ENCODE assay signal across 8 cellular contexts in genomic region chr13:95676100-95676774, GRCh38. TPM values are rescaled to one million over a fixed set of nuclear protein-coding genes. Genes with fewer than 3 reads are reported as not detected.
DNase-seq lines count a peak whose midpoint lies in the region; ATAC-seq and TF ChIP-seq lines count a peak whose summit lies in the region.

No MANE protein-coding gene starts in this region.

- peak; percentile 37 for DNase-seq in stimulated activated CD4-positive, alpha-beta T cell treated with anti-CD3 and anti-CD28 coated beads, Interleukin-15, amount 100 ng/mL, for 24 hours
- no peak for DNase-seq in stimulated activated CD4-positive, alpha-beta T cell treated with anti-CD3 and anti-CD28 coated beads, Interleukin-4, amount 100 ng/mL, for 1 hour
- DNase-seq in NOMO-1 treated with DMSO at 0.1 percent for 48 hours (lab: John Stamatoyannopoulos, UW; ENCODE audit: unreplicated experiment), result peak; percentile 59
- peak; percentile 23 to 67 (median 45) for DNase-seq in adrenal gland
- peak; percentile 38 to 42 (median 39) for DNase-seq in immature natural killer cell
- peak; percentile 15 for DNase-seq in stimulated activated CD4-positive, alpha-beta T cell treated with anti-CD3 and anti-CD28 coated beads, Interleukin-4, amount 100 ng/mL, for 24 hours
- no peak for DNase-seq in ureter (ENCODE audit: low spot score)

- peak overlapping the region; percentile 96 to 98 (median 97) for H3K4me3 Mint-ChIP-seq in immature natural killer cell

- TF ChIP-seq POLR2A in adrenal gland (IDR thresholded peaks at IDR 0.05), result no peak

- H3K27ac Mint-ChIP-seq in immature natural killer cell, result peak overlapping the region; percentile 97 to 99 (median 98)

- peak overlapping the region; percentile 88 to 98 (median 95) for H3K27ac ChIP-seq in adrenal gland

- no peaks in the 10 kb centered on the region for H3K9me3 ChIP-seq in adrenal gland (replicated peaks in 1 of 3)

- H3K4me1 Mint-ChIP-seq in immature natural killer cell, result peaks cover 49 to 72% of the 10 kb centered on the region in 2 donors

- H3K27me3 ChIP-seq in adrenal gland, result no peaks in the 10 kb centered on the region

- intact Hi-C loops in adrenal gland (cut with DNase I), result no loop called here

- peaks cover 6 to 43% of the 10 kb centered on the region in 2 donors for H3K4me1 ChIP-seq in adrenal gland (replicated peaks in 1 of 2)

- no peaks in the 10 kb centered on the region for H3K36me3 ChIP-seq in adrenal gland (replicated peaks in 1 of 2)

- H3K36me3 Mint-ChIP-seq in immature natural killer cell, result peaks cover 4 to 13% (median 11%) of the 10 kb centered on the region in 3 donors

- peaks cover 4 to 17% (median 8%) of the 10 kb centered on the region in 3 donors for H3K27me3 Mint-ChIP-seq in immature natural killer cell (ENCODE audit: low read depth in 3 of 3)

- no peak for TF ChIP-seq CTCF in adrenal gland (IDR thresholded peaks at IDR 0.05)

- WGBS in adrenal gland, 4 donors, result 0% methylated on average over 26 to 33 of the region's 33 CpGs

- ATAC-seq in HG03066 (IDR thresholded peaks at IDR 0.05; ENCODE audit: low read depth, unreplicated experiment), result peak; percentile 15

- H3K9me3 Mint-ChIP-seq in immature natural killer cell, result peaks cover 0 to 21% (median 9%) of the 10 kb centered on the region in 6 donors

- H3K4me3 ChIP-seq in adrenal gland, result peak overlapping the region; percentile 38 to 97 (median 62)

RNA-seq across cellular contexts. Expression of gene DNAJC3, which starts 0.7 kb away (rescaled TPM):
- total RNA-seq in adrenal gland (10 to 100 TPM; 40.6 to 99.0 (median 48.1) TPM), ureter (56.5 TPM)
- polyA plus RNA-seq in adrenal gland (10 to 100 TPM in 1 of 3 donors, 1 to 10 TPM in 2; 8.7 to 71.0 (median 9.4) TPM), immature natural killer cell (10 to 100 TPM; 19.8 to 27.5 (median 20.5) TPM)

RNA-seq across cellular contexts. Expression of gene DZIP1, which starts 31.7 kb away (rescaled TPM):
- total RNA-seq in adrenal gland, result 10 to 100 TPM in 2 of 8 donors, 1 to 10 TPM in 6; 6.7 to 16.7 (median 9.5) TPM
- 10 to 100 TPM in 2 of 3 donors, 1 to 10 TPM in 1; 9.9 to 16.1 (median 13.2) TPM for polyA plus RNA-seq in adrenal gland
- polyA plus RNA-seq in immature natural killer cell, result not detected
- total RNA-seq in ureter, result 17.2 TPM

Comparison
In these comparisons a context has a peak if more than half of its experiments do, and no peak if none do; other contexts are left out.
1. DNase-seq: peak in stimulated activated CD4-positive, alpha-beta T cell treated with anti-CD3 and anti-CD28 coated beads, Interleukin-15, amount 100 ng/mL, for 24 hours (single experiment), NOMO-1 treated with DMSO at 0.1 percent for 48 hours (single experiment), adrenal gland (7 of 7), immature natural killer cell (3 of 3) and stimulated activated CD4-positive, alpha-beta T cell treated with anti-CD3 and anti-CD28 coated beads, Interleukin-4, amount 100 ng/mL, for 24 hours (single experiment); none in stimulated activated CD4-positive, alpha-beta T cell treated with anti-CD3 and anti-CD28 coated beads, Interleukin-4, amount 100 ng/mL, for 1 hour (single experiment) and ureter (single experiment).